In genomic region chr18:24491882-24492281, GRCh38 we compare ENCODE assay signal across 9 cellular contexts. TPM values are rescaled to one million over a fixed set of nuclear protein-coding genes. Genes with fewer than 3 reads are reported as not detected.
DNase-seq lines count a peak whose midpoint lies in the region; ATAC-seq and TF ChIP-seq lines count a peak whose summit lies in the region.
"Had no signal": no experiment of that assay in that cellular context is flagged by ENCODE, and none has a peak within 500 bp of the region (broad histone marks: within the 10 kb centered on the region; RNA-seq: fewer than 3 reads in every experiment).

No MANE protein-coding gene starts in this region.

- H4K20me1 ChIP-seq in PC-9 (ENCODE audit: insufficient read depth) = no peaks in the 10 kb centered on the region

- DNase-seq in GM12864 (ENCODE audit: low read depth) = peak; percentile 48
- peak; percentile 8 for DNase-seq in activated naive CD8-positive, alpha-beta T cell treated with anti-CD3 and anti-CD28 coated beads, Interleukin-2, amount 50 U/mL, for 24 hours
- no peak for DNase-seq in kidney tubule cell (ENCODE audit: low spot score)
- no peak for DNase-seq in PC-9
- no peak for DNase-seq in cortex of kidney (lab: John Stamatoyannopoulos, UW)
- DNase-seq in NCI-H446 treated with DMSO at 0.1 percent for 48 hours (lab: John Stamatoyannopoulos, UW) = no peak

- H3K27me3 ChIP-seq in PC-9 (ENCODE audit: insufficient read depth, low read depth) = no peaks in the 10 kb centered on the region

- ATAC-seq in GM19395 (IDR thresholded peaks at IDR 0.05; ENCODE audit: unreplicated experiment) (peak; percentile 83), HG03064 (IDR thresholded peaks at IDR 0.05; ENCODE audit: low read depth, unreplicated experiment) (peak; percentile 87)
- ATAC-seq in activated naive CD8-positive, alpha-beta T cell treated with anti-CD3 and anti-CD28 coated beads, Interleukin-2, amount 50 U/mL, for 24 hours = no peak

- no peak overlapping the region for H3K27ac Mint-ChIP-seq in activated naive CD8-positive, alpha-beta T cell treated with anti-CD3 and anti-CD28 coated beads, Interleukin-2, amount 50 U/mL, for 24 hours

- no peaks in the 10 kb centered on the region for H3K36me3 Mint-ChIP-seq in activated naive CD8-positive, alpha-beta T cell treated with anti-CD3 and anti-CD28 coated beads, Interleukin-2, amount 50 U/mL, for 24 hours (ENCODE audit: low read depth)

- peaks cover 12% of the 10 kb centered on the region for H3K4me1 Mint-ChIP-seq in activated naive CD8-positive, alpha-beta T cell treated with anti-CD3 and anti-CD28 coated beads, Interleukin-2, amount 50 U/mL, for 24 hours

- H3K4me2 ChIP-seq in PC-9 = no peak overlapping the region

- no peaks in the 10 kb centered on the region for H3K9me3 Mint-ChIP-seq in activated naive CD8-positive, alpha-beta T cell treated with anti-CD3 and anti-CD28 coated beads, Interleukin-2, amount 50 U/mL, for 24 hours

- no peak for TF ChIP-seq CTCF in GM12864 (IDR thresholded peaks at IDR 0.05; ENCODE audit: low read depth, low read length, missing control alignments)
- no peak for TF ChIP-seq CTCF in PC-9 (conservative IDR thresholded peaks at IDR 0.05)

- no peaks in the 10 kb centered on the region for H3K9me2 ChIP-seq in PC-9 (ENCODE audit: insufficient read depth)

- no peaks in the 10 kb centered on the region for H3F3A ChIP-seq in PC-9 (ENCODE audit: insufficient read depth, low read depth)

- no peaks in the 10 kb centered on the region for H3K36me3 ChIP-seq in PC-9 (ENCODE audit: low read depth)

- H3K27ac ChIP-seq in PC-9 = no peak overlapping the region

- intact Hi-C loops in PC-9 (cut with micrococcal nuclease; ENCODE audit: unreplicated experiment) = no loop called here

- H3K4me3 ChIP-seq in GM12864 (ENCODE audit: low read depth, low read length) (no peak overlapping the region), PC-9 (no peak overlapping the region)

- no peaks in the 10 kb centered on the region for H3K79me2 ChIP-seq in PC-9 (ENCODE audit: low read depth)

- peaks cover 10% of the 10 kb centered on the region for H3K27me3 Mint-ChIP-seq in activated naive CD8-positive, alpha-beta T cell treated with anti-CD3 and anti-CD28 coated beads, Interleukin-2, amount 50 U/mL, for 24 hours

- no peak overlapping the region for H2AFZ ChIP-seq in PC-9

- H3K9me3 ChIP-seq in PC-9 (ENCODE audit: insufficient read depth, low read depth) = no peaks in the 10 kb centered on the region

- CTCF ChIA-PET in PC-9 (lab: Charles Lee) = no interaction called here

- H3K4me3 Mint-ChIP-seq in activated naive CD8-positive, alpha-beta T cell treated with anti-CD3 and anti-CD28 coated beads, Interleukin-2, amount 50 U/mL, for 24 hours = no peak overlapping the region
- H3K4me3 Mint-ChIP-seq: neural crest cell had no signal

- no peaks in the 10 kb centered on the region for H3K4me1 ChIP-seq in PC-9 (replicated peaks; ENCODE audit: insufficient read depth)

- BruUV-seq in PC-9 (replicated peaks; lab: Mats Ljungman, UMichigan) = no TSS peak

- POLR2A ChIA-PET in PC-9 (lab: Charles Lee; ENCODE audit: unreplicated experiment) = interaction anchor here (0.6 kb wide), 1 partner anchor 1286 kb away, joined by 10 read pairs; no protein-coding TSS in a partner anchor

RNA-seq across cellular contexts. Expression of gene HRH4, which starts 31.4 kb away (rescaled TPM):
- total RNA-seq in PC-9 (2021) = 0.18 TPM in 1 of 2 replicates, not detected in the other

Comparison
In these comparisons a context has a peak if more than half of its experiments do, and no peak if none do; other contexts are left out.
1. DNase-seq: peak in GM12864 (single experiment) and activated naive CD8-positive, alpha-beta T cell treated with anti-CD3 and anti-CD28 coated beads, Interleukin-2, amount 50 U/mL, for 24 hours (single experiment); none in kidney tubule cell (single experiment), PC-9 (0 of 2), cortex of kidney (single experiment) and NCI-H446 treated with DMSO at 0.1 percent for 48 hours (single experiment).